Comparison of ENCODE assay signal across 8 cellular contexts in the genomic region with DNA sequence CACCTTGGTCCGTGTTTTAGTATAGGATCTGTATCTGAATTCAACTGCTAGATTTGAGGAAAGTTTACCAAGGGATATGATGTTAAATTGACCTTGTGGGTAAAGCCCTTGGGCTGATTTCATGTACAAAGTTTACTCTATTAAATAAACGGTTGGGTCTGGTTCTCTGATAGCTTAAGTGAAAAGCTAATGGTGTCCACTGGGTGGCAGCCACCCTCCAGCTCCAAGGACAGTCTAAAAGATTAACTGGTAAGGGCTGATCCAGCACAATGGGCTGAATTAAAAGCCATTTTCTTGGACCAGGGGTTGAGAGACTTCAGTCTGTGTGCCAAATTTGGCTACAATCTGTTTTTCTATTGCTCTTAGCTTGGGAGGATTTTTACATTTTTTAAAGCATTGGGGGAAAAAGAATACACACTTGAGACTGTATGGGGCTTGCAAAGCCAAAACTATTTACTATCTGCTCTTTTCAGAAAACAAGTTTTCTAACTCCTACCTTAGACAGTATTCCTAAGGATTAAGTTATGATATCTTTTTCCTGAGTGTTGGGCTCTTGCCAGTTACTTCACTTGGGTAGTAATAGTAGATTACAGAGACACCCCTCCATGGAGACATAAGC.
DNase-seq lines count a peak whose midpoint lies in the region; ATAC-seq and TF ChIP-seq lines count a peak whose summit lies in the region.

No MANE protein-coding gene starts in this region.

- peak overlapping the region; percentile 7 for H2AFZ ChIP-seq in ACC112 (ENCODE audit: low read length, unreplicated experiment)
- no peak overlapping the region for H2AFZ ChIP-seq in IMR-90 (replicated peaks; ENCODE audit: low read length, poor library complexity)

- H4K8ac ChIP-seq in IMR-90 (ENCODE audit: low read depth in 2 of 2, low read length in 2 of 2): no peak overlapping the region

- dilution Hi-C loops in IMR-90 (cut with HindIII; ENCODE audit: low sequenced_read_pairs, unreplicated experiment): no loop called here

- H3K9me1 ChIP-seq in IMR-90 (ENCODE audit: insufficient read depth, low read length): 0 out of 2 replicates have a peak, but pooled peaks cover 3% of the 10 kb centered on the region

- CTCF ChIA-PET in IMR-90 (lab: Yijun Ruan, JAX): interaction anchor here (0.6 to 1.2 kb wide), 8 partner anchors 10 to 534 kb away, joined by 3 to 9 read pairs (median 4); no protein-coding TSS in a partner anchor

- no peaks in the 10 kb centered on the region for H3K27me3 ChIP-seq in ACC112 (ENCODE audit: insufficient read depth, low read length)
- no peaks in the 10 kb centered on the region for H3K27me3 ChIP-seq in IMR-90 (ENCODE audit: control insufficient read depth, insufficient read depth, low read length)
- H3K27me3 ChIP-seq in left lung: no peaks in the 10 kb centered on the region
- H3K27me3 ChIP-seq in stomach: no peaks in the 10 kb centered on the region

- no peak overlapping the region for H3K4me2 ChIP-seq in IMR-90 (ENCODE audit: low read depth, low read length)

- no CpG with 5 or more reads among the region's 2 CpGs for WGBS in IMR-90 (ENCODE audit: extremely low coverage in 2 of 2, insufficient read length in 1 of 2), 2 experiments
- 2 to 19% (median 6%) methylated on average over 2 of the region's 2 CpGs for WGBS in stomach, 5 donors

- TF ChIP-seq EP300 in stomach (IDR thresholded peaks at IDR 0.05): no peak

- no peak overlapping the region for H3K23ac ChIP-seq in IMR-90 (ENCODE audit: low read depth, low read length)

- H3K79me2 ChIP-seq in ACC112 (ENCODE audit: control insufficient read depth, insufficient read depth, low read length, unreplicated experiment): no peaks in the 10 kb centered on the region

- no peak overlapping the region for H3K18ac ChIP-seq in IMR-90 (ENCODE audit: low read depth, low read length)

- H4K91ac ChIP-seq in IMR-90 (ENCODE audit: insufficient read depth, low read depth, low read length): no peak overlapping the region

- H4K20me1 ChIP-seq in IMR-90 (ENCODE audit: insufficient read depth, low read length): no peaks in the 10 kb centered on the region

- intact Hi-C loops in IMR-90 (cut with micrococcal nuclease) (loop anchor here (1.0 to 5.0 kb wide), 5 partner anchors 122 to 662 kb away; no protein-coding TSS in a partner anchor), left lung (cut with DNase I) (no loop called here), stomach (cut with DNase I; ENCODE audit: low total_unique reads) (no loop called here)

- H2BK15ac ChIP-seq in IMR-90 (ENCODE audit: low read depth, low read length): no peak overlapping the region

- H3K4me3 ChIP-seq in ACC112 (ENCODE audit: low read depth, low read length): no peak overlapping the region
- no peak overlapping the region for H3K4me3 ChIP-seq in GM12865 (ENCODE audit: low read depth, low read length)
- no peak overlapping the region for H3K4me3 ChIP-seq in IMR-90 (ENCODE audit: insufficient read depth, low read depth, low read length)
- no peak overlapping the region for H3K4me3 ChIP-seq in choroid plexus epithelial cell (ENCODE audit: low read depth, low read length)
- H3K4me3 ChIP-seq in left lung: no peak overlapping the region
- no peak overlapping the region for H3K4me3 ChIP-seq in stomach

- H2BK20ac ChIP-seq in IMR-90 (ENCODE audit: low read depth, low read length): no peak overlapping the region

- POLR2A ChIA-PET in IMR-90 (lab: Charles Lee; ENCODE audit: unreplicated experiment): interaction anchor here (0.5 kb wide), 1 partner anchor 330 kb away, joined by 7 read pairs; no protein-coding TSS in a partner anchor

- H3K14ac ChIP-seq in IMR-90 (replicated peaks; ENCODE audit: low read depth, low read length): no peak overlapping the region

- ATAC-seq in IMR-90 (ENCODE audit: low read depth): peak; percentile 97
- ATAC-seq in left lung: peak; percentile 97
- ATAC-seq in GM19324 (IDR thresholded peaks at IDR 0.05; ENCODE audit: low FRiP score, unreplicated experiment): no peak

- TF ChIP-seq RAD21 in IMR-90 (IDR thresholded peaks at IDR 0.05; ENCODE audit: low read length): peak; percentile 84

- H4K5ac ChIP-seq in IMR-90 (ENCODE audit: low read depth, low read length): no peak overlapping the region

- H3K4ac ChIP-seq in IMR-90 (ENCODE audit: low read depth, low read length): no peak overlapping the region

- TF ChIP-seq POLR2A in IMR-90 (IDR thresholded peaks at IDR 0.05; ENCODE audit: low read depth, low read length) (no peak), stomach (IDR thresholded peaks at IDR 0.05) (no peak)

- no peaks in the 10 kb centered on the region for H3K79me1 ChIP-seq in IMR-90 (ENCODE audit: low read depth in 1 of 2, low read length in 2 of 2)

- H3K56ac ChIP-seq in IMR-90 (ENCODE audit: extremely low read depth, insufficient read depth, low read length): no peak overlapping the region

- H2BK120ac ChIP-seq in IMR-90 (ENCODE audit: low read depth, low read length): no peak overlapping the region

- H3K36me3 ChIP-seq in ACC112 (ENCODE audit: insufficient read depth, low read length): no peaks in the 10 kb centered on the region
- H3K36me3 ChIP-seq in IMR-90 (ENCODE audit: control insufficient read depth, insufficient read depth, low read length): no peaks in the 10 kb centered on the region
- no peaks in the 10 kb centered on the region for H3K36me3 ChIP-seq in left lung
- no peaks in the 10 kb centered on the region for H3K36me3 ChIP-seq in stomach

- H3K27ac ChIP-seq in ACC112 (ENCODE audit: low read depth, low read length): no peak overlapping the region
- H3K27ac ChIP-seq in IMR-90 (ENCODE audit: insufficient read depth, low read length): no peak overlapping the region
- H3K27ac ChIP-seq in left lung: no peak overlapping the region
- peak overlapping the region in 1 of 5 donors; percentile 22 for H3K27ac ChIP-seq in stomach

- no peak overlapping the region for H2AK9ac ChIP-seq in IMR-90 (replicated peaks; ENCODE audit: low read depth, low read length, poor library complexity)

- in situ Hi-C loops in IMR-90 (cut with MboI; ENCODE audit: low sequenced_read_pairs) (loop anchor here (10.0 kb wide), 1 partner anchor 490 kb away; no protein-coding TSS in a partner anchor), SK-MEL-5 (cut with HindIII; ENCODE audit: low pct_unique_long_range_greater_than_20kb, low sequenced_read_pairs) (no loop called here)

- H3K4me1 ChIP-seq in ACC112 (ENCODE audit: control insufficient read depth, insufficient read depth, low read length, unreplicated experiment): no peaks in the 10 kb centered on the region
- H3K4me1 ChIP-seq in IMR-90 (ENCODE audit: control insufficient read depth, insufficient read depth, low read length): no peaks in the 10 kb centered on the region; the same call in 1 of the 2 replicates
- peaks cover 0 to 4% of the 10 kb centered on the region in 2 donors for H3K4me1 ChIP-seq in left lung
- H3K4me1 ChIP-seq in stomach: peaks cover 0 to 29% (median 12%) of the 10 kb centered on the region in 4 donors

- DNase-seq in GM12865 (ENCODE audit: low read depth) (peak; percentile 73), IMR-90 (peak; percentile 69), SK-MEL-5 (ENCODE audit: low read depth, low spot score) (peak; percentile 81), choroid plexus epithelial cell (ENCODE audit: low read depth) (peak; percentile 85), left lung (no peak), stomach (peak; percentile 71)

- TF ChIP-seq CTCF in GM12865 (IDR thresholded peaks at IDR 0.05; ENCODE audit: insufficient read depth, low read depth, low read length, missing control alignments) (peak; percentile 62), IMR-90 (conservative IDR thresholded peaks at IDR 0.05; ENCODE audit: low read depth, low read length) (peak; percentile 79), choroid plexus epithelial cell (conservative IDR thresholded peaks at IDR 0.05; ENCODE audit: low read depth, low read length) (peak; percentile 85), left lung (IDR thresholded peaks at IDR 0.05) (peak; percentile 29 to 45), stomach (IDR thresholded peaks at IDR 0.05) (peak in 5 of 7 experiments; percentile 9 to 62 (median 57))

- no peak overlapping the region for H3K9ac ChIP-seq in IMR-90 (ENCODE audit: low read depth, low read length)

- no peaks in the 10 kb centered on the region for H3K9me3 ChIP-seq in IMR-90 (ENCODE audit: control insufficient read depth, insufficient read depth, low read length)
- no peaks in the 10 kb centered on the region for H3K9me3 ChIP-seq in left lung
- H3K9me3 ChIP-seq in stomach: peaks cover 0 to 4% (median 0%) of the 10 kb centered on the region in 4 donors

- H2BK5ac ChIP-seq in IMR-90 (ENCODE audit: low read depth, low read length, poor library complexity, severe bottlenecking): no peak overlapping the region

- no peak overlapping the region for H2AK5ac ChIP-seq in IMR-90 (ENCODE audit: low read depth, low read length)

- no TSS peak for BruUV-seq in IMR-90 (replicated peaks; lab: Mats Ljungman, UMichigan)

TF ChIP-seq in IMR-90, 13 proteins besides CTCF, POLR2A, EP300 and RAD21:
- TF ChIP-seq SMC3 (IDR thresholded peaks at IDR 0.05; ENCODE audit: low read depth, low read length) (peak; percentile 65), RFX5 (IDR thresholded peaks at IDR 0.05; ENCODE audit: low read depth, low read length) (no peak)

Comparison
In these comparisons a context has a peak if more than half of its experiments do, and no peak if none do; other contexts are left out.
1. DNase-seq: peak in GM12865 (single experiment), IMR-90 (single experiment), SK-MEL-5 (single experiment), choroid plexus epithelial cell (single experiment) and stomach (single experiment); none in left lung (0 of 2).
2. Peak in every context shown above with its lines, with median percentiles within 50 percentile points of each other: CTCF ChIP-seq.